ENCODE assay signal across 12 cellular contexts in genomic region chr7:134602921-134603394, GRCh38. TPM values are rescaled to one million over a fixed set of nuclear protein-coding genes. Genes with fewer than 3 reads are reported as not detected.
A peak's percentile ranks its signal among the peaks of the same experiment; 100 is the strongest.
DNase-seq lines count a peak whose midpoint lies in the region; ATAC-seq and TF ChIP-seq lines count a peak whose summit lies in the region.
"Had no signal": no experiment of that assay in that cellular context is flagged by ENCODE, and none has a peak within 500 bp of the region (broad histone marks: within the 10 kb centered on the region; RNA-seq: fewer than 3 reads in every experiment).

No MANE protein-coding gene starts in this region.

- H2AFZ ChIP-seq in DND-41 (ENCODE audit: low read depth, low read length): peak overlapping the region; percentile 66
- H2AFZ ChIP-seq in OCI-LY3 (ENCODE audit: low read depth, low read length): peak overlapping the region; percentile 47; the same call in 1 of the 2 replicates

- H3K79me2 ChIP-seq in DND-41 (ENCODE audit: insufficient read depth, low read length) (no peaks in the 10 kb centered on the region), OCI-LY3 (ENCODE audit: low read length) (no peaks in the 10 kb centered on the region)

- H3K9me3 ChIP-seq in DND-41 (ENCODE audit: insufficient read depth, low read length, severe bottlenecking): no peaks in the 10 kb centered on the region
- H3K9me3 ChIP-seq in OCI-LY3 (ENCODE audit: insufficient read depth, low read length): no peaks in the 10 kb centered on the region
- H3K9me3 ChIP-seq in psoas muscle: no peaks in the 10 kb centered on the region

- H3K9ac ChIP-seq in DND-41 (ENCODE audit: low read depth, low read length) (no peak overlapping the region), OCI-LY3 (ENCODE audit: low read length) (no peak overlapping the region)

- DNase-seq in DND-41 (peak; percentile 15), fibroblast of gingiva (ENCODE audit: low read depth) (peak; percentile 49), psoas muscle (no peak), cerebellum (ENCODE audit: low spot score) (no peak), NCI-H2171 treated with DMSO at 0.1 percent for 48 hours (lab: John Stamatoyannopoulos, UW) (no peak)
- DNase-seq in activated CD4-positive, alpha-beta T cell treated with anti-CD3 and anti-CD28 coated beads, Interleukin-2, amount 10 ng/mL, durations not matched to agents 24 days and 14 days: no peak
- DNase-seq: activated gamma-delta T cell, NCI-H1694 treated with DMSO at 0.1 percent for 48 hours had no signal

- intact Hi-C loops in psoas muscle (cut with DNase I): loop anchor here (5.0 kb wide), 1 partner anchor 51 kb away; no protein-coding TSS in a partner anchor
- intact Hi-C loops in activated CD4-positive, alpha-beta T cell treated with anti-CD3 and anti-CD28 coated beads, Interleukin-2, amount 10 ng/mL, durations not matched to agents 24 days and 14 days (cut with micrococcal nuclease): no loop called here

- WGBS in psoas muscle, 3 donors: 26 to 38% (median 28%) methylated on average over 10 of the region's 10 CpGs

- TF ChIP-seq CTCF in DND-41 (IDR thresholded peaks at IDR 0.05; ENCODE audit: borderline replicate concordance, extremely low read depth, low read length, poor library complexity, severe bottlenecking) (no peak), OCI-LY3 (IDR thresholded peaks at IDR 0.05; ENCODE audit: low read depth, low read length) (no peak), psoas muscle (IDR thresholded peaks at IDR 0.05) (no peak)

- H3K9me3 Mint-ChIP-seq in activated CD4-positive, alpha-beta T cell treated with anti-CD3 and anti-CD28 coated beads, Interleukin-2, amount 10 ng/mL, durations not matched to agents 24 days and 14 days: peaks cover 7% of the 10 kb centered on the region

- no peak overlapping the region for H3K27ac Mint-ChIP-seq in activated CD4-positive, alpha-beta T cell treated with anti-CD3 and anti-CD28 coated beads, Interleukin-2, amount 10 ng/mL, durations not matched to agents 24 days and 14 days
- H3K27ac Mint-ChIP-seq: T-helper 1 cell treated with Interleukin-12 subunit alpha and Interleukin-12 subunit beta and Interleukin-4 antibody, amounts not matched to agents 30 μg/mL and 1 μg/mL, for 36 hours had no signal

- H3K4me3 Mint-ChIP-seq in activated CD4-positive, alpha-beta T cell treated with anti-CD3 and anti-CD28 coated beads, Interleukin-2, amount 10 ng/mL, durations not matched to agents 24 days and 14 days: no peak overlapping the region
- H3K4me3 Mint-ChIP-seq: T-helper 1 cell treated with Interleukin-12 subunit alpha and Interleukin-12 subunit beta and Interleukin-4 antibody, amounts not matched to agents 30 μg/mL and 1 μg/mL, for 36 hours had no signal

- H3K4me3 ChIP-seq in DND-41 (ENCODE audit: low read depth in 1 of 2, low read length in 2 of 2) (peak overlapping the region in 1 of 2 experiments; percentile 30; a peak in 2 of 4 replicates), OCI-LY3 (ENCODE audit: low read length) (peak overlapping the region; percentile 18; the same call in 1 of the 2 replicates), psoas muscle (peak overlapping the region; percentile 30)

- H3K4me2 ChIP-seq in DND-41 (ENCODE audit: insufficient read depth, low read length) (peak overlapping the region; percentile 60), OCI-LY3 (ENCODE audit: low read length) (peak overlapping the region; percentile 5; the same call in 1 of the 2 replicates)

- peaks cover 3% of the 10 kb centered on the region for H3K4me1 Mint-ChIP-seq in activated CD4-positive, alpha-beta T cell treated with anti-CD3 and anti-CD28 coated beads, Interleukin-2, amount 10 ng/mL, durations not matched to agents 24 days and 14 days

- H3K4me1 ChIP-seq in DND-41 (ENCODE audit: insufficient read depth, low read length) (peaks cover 19% of the 10 kb centered on the region), OCI-LY3 (ENCODE audit: low read length) (no peaks in the 10 kb centered on the region), psoas muscle (no peaks in the 10 kb centered on the region)

- H3K36me3 ChIP-seq in DND-41 (ENCODE audit: insufficient read depth, low read length): no peaks in the 10 kb centered on the region
- no peaks in the 10 kb centered on the region for H3K36me3 ChIP-seq in OCI-LY3 (replicated peaks; ENCODE audit: low read depth, low read length)
- H3K36me3 ChIP-seq in psoas muscle (ENCODE audit: insufficient read depth in 1 of 2, low read depth in 1 of 2): no peaks in the 10 kb centered on the region

- peaks cover 34% of the 10 kb centered on the region for H3K27me3 Mint-ChIP-seq in activated CD4-positive, alpha-beta T cell treated with anti-CD3 and anti-CD28 coated beads, Interleukin-2, amount 10 ng/mL, durations not matched to agents 24 days and 14 days

- H3K36me3 Mint-ChIP-seq in activated CD4-positive, alpha-beta T cell treated with anti-CD3 and anti-CD28 coated beads, Interleukin-2, amount 10 ng/mL, durations not matched to agents 24 days and 14 days (ENCODE audit: low read depth): no peaks in the 10 kb centered on the region

- no peak overlapping the region for H3K27ac ChIP-seq in DND-41 (ENCODE audit: low read length)
- H3K27ac ChIP-seq in OCI-LY3 (ENCODE audit: low read length): no peak overlapping the region
- H3K27ac ChIP-seq in psoas muscle: peak overlapping the region; percentile 10

- H4K20me1 ChIP-seq in DND-41 (ENCODE audit: insufficient read depth, low read length): no peaks in the 10 kb centered on the region
- H4K20me1 ChIP-seq in OCI-LY3 (ENCODE audit: insufficient read depth, low read length): no peaks in the 10 kb centered on the region

- ATAC-seq in DND-41 (ENCODE audit: insufficient read depth, low read depth): peak; percentile 71
- ATAC-seq in psoas muscle: peak in 2 of 4 donors; percentile 43 to 51
- no peak for ATAC-seq in HG03460 (IDR thresholded peaks at IDR 0.05; ENCODE audit: unreplicated experiment)

- H3K27me3 ChIP-seq in DND-41 (ENCODE audit: insufficient read depth, low read length, poor library complexity) (no peaks in the 10 kb centered on the region), OCI-LY3 (ENCODE audit: low read depth, low read length) (peaks cover 43% of the 10 kb centered on the region), psoas muscle (ENCODE audit: insufficient read depth in 3 of 3, low read length in 2 of 3) (no peaks in the 10 kb centered on the region)

RNA-seq across cellular contexts. Expression of gene BPGM, which starts 43.7 kb away (rescaled TPM):
- 10 to 100 TPM; 10.1 to 14.9 (median 12.4) TPM for total RNA-seq in psoas muscle
- 10 to 100 TPM; 25.3 to 55.7 (median 54.4) TPM for polyA plus RNA-seq in psoas muscle
- total RNA-seq in cerebellum: 25.4 TPM
- total RNA-seq in activated CD4-positive, alpha-beta T cell treated with anti-CD3 and anti-CD28 coated beads, Interleukin-2, amount 10 ng/mL, durations not matched to agents 24 days and 14 days: 22.3 and 22.6 TPM in 2 replicates

RNA-seq across cellular contexts. Expression of gene AKR1B15, which starts 54.0 kb away (rescaled TPM):
- 10 to 100 TPM; 16.3 to 49.9 (median 36.9) TPM for total RNA-seq in psoas muscle
- 10 to 100 TPM in 2 of 3 donors, 1 to 10 TPM in 1; 6.5 to 16.5 (median 13.5) TPM for polyA plus RNA-seq in psoas muscle
- not detected for total RNA-seq in cerebellum
- not detected in 2 replicates for total RNA-seq in activated CD4-positive, alpha-beta T cell treated with anti-CD3 and anti-CD28 coated beads, Interleukin-2, amount 10 ng/mL, durations not matched to agents 24 days and 14 days
- polyA plus RNA-seq: neural cell had no signal

Comparison
In these comparisons a context has a peak if more than half of its experiments do, and no peak if none do; other contexts are left out.
1. DNase-seq: peak in DND-41 (single experiment) and fibroblast of gingiva (single experiment); none in psoas muscle (0 of 2), cerebellum (single experiment), activated CD4-positive, alpha-beta T cell treated with anti-CD3 and anti-CD28 coated beads, Interleukin-2, amount 10 ng/mL, durations not matched to agents 24 days and 14 days (single experiment) and NCI-H2171 treated with DMSO at 0.1 percent for 48 hours (single experiment).
2. RNA of gene AKR1B15, which starts 54.0 kb away (total RNA-seq): 16.3 to 49.9 TPM in psoas muscle; not detected in cerebellum (single experiment) and not detected in activated CD4-positive, alpha-beta T cell treated with anti-CD3 and anti-CD28 coated beads, Interleukin-2, amount 10 ng/mL, durations not matched to agents 24 days and 14 days; every median in the first group is over 10 times any median in the second.